12 cellular contexts compared by ENCODE assay signal in genomic region chr12:131430158-131430772, GRCh38.
"Had no signal": no experiment of that assay in that cellular context is flagged by ENCODE, and none has a peak within 500 bp of the region (broad histone marks: within the 10 kb centered on the region; RNA-seq: fewer than 3 reads in every experiment).

No MANE protein-coding gene starts in this region.

- H3K4me1 ChIP-seq: heart right ventricle had no signal

- DNase-seq: activated CD4-positive, alpha-beta T cell treated with anti-CD3 and anti-CD28 coated beads, Interleukin-2, amount 10 ng/mL, durations not matched to agents 7 days and 5 days; activated naive CD4-positive, alpha-beta T cell treated with Interleukin-2 at 50 U/mL for 16 hours; activated T-cell treated with anti-CD3 and anti-CD28 coated beads for 4 hours; aorta; dorsolateral prefrontal cortex; heart right ventricle; naive B cell; right cardiac atrium had no signal

- H3K36me3 Mint-ChIP-seq: naive B cell had no signal

- H3K27me3 Mint-ChIP-seq: activated CD4-positive, alpha-beta T cell treated with anti-CD3 and anti-CD28 coated beads, Interleukin-2, amount 10 ng/mL, durations not matched to agents 7 days and 5 days had no signal

- H3K27ac ChIP-seq: dorsolateral prefrontal cortex, gastroesophageal sphincter, heart right ventricle had no signal

- ATAC-seq: activated T-helper 17 cell treated with anti-CD3 and anti-CD28 coated beads, Interleukin-2, amount 50 U/mL, for 72 hours; gastroesophageal sphincter; heart right ventricle had no signal

- H3K36me3 ChIP-seq: gastroesophageal sphincter, heart right ventricle had no signal

- H3K4me2 ChIP-seq: smooth muscle cell had no signal

- H3K9me3 Mint-ChIP-seq: activated CD4-positive, alpha-beta T cell treated with anti-CD3 and anti-CD28 coated beads, Interleukin-2, amount 10 ng/mL, durations not matched to agents 7 days and 5 days had no signal

- H3K4me1 Mint-ChIP-seq: activated CD4-positive, alpha-beta T cell treated with anti-CD3 and anti-CD28 coated beads, Interleukin-2, amount 10 ng/mL, durations not matched to agents 7 days and 5 days; activated T-helper 17 cell treated with anti-CD3 and anti-CD28 coated beads, Interleukin-2, amount 50 U/mL, for 72 hours had no signal

- H3K27ac Mint-ChIP-seq: activated CD4-positive, alpha-beta T cell treated with anti-CD3 and anti-CD28 coated beads, Interleukin-2, amount 10 ng/mL, durations not matched to agents 7 days and 5 days; activated T-helper 17 cell treated with anti-CD3 and anti-CD28 coated beads, Interleukin-2, amount 50 U/mL, for 72 hours; naive B cell; stimulated activated naive CD8-positive, alpha-beta T cell treated with anti-CD3 and anti-CD28 coated beads, Interleukin-15, Interleukin-2, amounts not matched to agents 100 ng/mL and 50 ng/mL, for 24 hours had no signal

- H3K4me3 Mint-ChIP-seq: activated CD4-positive, alpha-beta T cell treated with anti-CD3 and anti-CD28 coated beads, Interleukin-2, amount 10 ng/mL, durations not matched to agents 7 days and 5 days; activated T-helper 17 cell treated with anti-CD3 and anti-CD28 coated beads, Interleukin-2, amount 50 U/mL, for 72 hours; naive B cell; stimulated activated naive CD8-positive, alpha-beta T cell treated with anti-CD3 and anti-CD28 coated beads, Interleukin-15, Interleukin-2, amounts not matched to agents 100 ng/mL and 50 ng/mL, for 24 hours had no signal

- H3K4me3 ChIP-seq: dorsolateral prefrontal cortex, gastroesophageal sphincter, heart right ventricle, smooth muscle cell had no signal
